Comparison of ENCODE assay signal across 2 cellular contexts in genomic region chr19:29706635-29707034, GRCh38.
TF ChIP-seq lines count a peak whose summit lies in the region.

No MANE protein-coding gene starts in this region.

TF ChIP-seq in liver, 16 proteins besides CTCF, POLR2A, EP300 and RAD21:
- TF ChIP-seq ZBTB33 (IDR thresholded peaks at IDR 0.05) (no peak), ATF3 (IDR thresholded peaks at IDR 0.05) (no peak), NR2F2 (IDR thresholded peaks at IDR 0.05) (no peak), YY1 (IDR thresholded peaks at IDR 0.05) (peak; percentile 13)

TF ChIP-seq in HepG2, 621 proteins besides CTCF, POLR2A, EP300 and RAD21:
- TF ChIP-seq GMEB2 (CRISPR knock-in tag; IDR thresholded peaks at IDR 0.05; ENCODE audit: low read depth) (no peak), ZNF20 (CRISPR knock-in tag; IDR thresholded peaks at IDR 0.05) (no peak), GABPB1 (CRISPR knock-in tag; IDR thresholded peaks at IDR 0.05) (no peak), ZSCAN21 (CRISPR knock-in tag; IDR thresholded peaks at IDR 0.05; ENCODE audit: borderline replicate concordance) (no peak), ZNF574 (CRISPR knock-in tag; IDR thresholded peaks at IDR 0.05) (no peak), JARID2 (CRISPR knock-in tag; IDR thresholded peaks at IDR 0.05; ENCODE audit: insufficient replicate concordance) (no peak), CBFB (CRISPR knock-in tag; IDR thresholded peaks at IDR 0.05) (no peak), ZBTB46 (CRISPR knock-in tag; IDR thresholded peaks at IDR 0.05; ENCODE audit: borderline replicate concordance) (no peak), ZFX (CRISPR knock-in tag; IDR thresholded peaks at IDR 0.05; ENCODE audit: low read depth) (no peak), DBP (CRISPR knock-in tag; IDR thresholded peaks at IDR 0.05; ENCODE audit: not compliant biosample characterization) (no peak), MNT (IDR thresholded peaks at IDR 0.05) (no peak), MYNN (CRISPR knock-in tag; IDR thresholded peaks at IDR 0.05; ENCODE audit: low read depth) (no peak), ZNF781 (CRISPR knock-in tag; IDR thresholded peaks at IDR 0.05; ENCODE audit: borderline replicate concordance, not compliant biosample characterization) (no peak), ZNF563 (CRISPR knock-in tag; IDR thresholded peaks at IDR 0.05) (no peak), PTBP1 (IDR thresholded peaks at IDR 0.05; ENCODE audit: low read depth, low read length, poor library complexity, severe bottlenecking) (no peak), YEATS4 (CRISPR knock-in tag; IDR thresholded peaks at IDR 0.05; ENCODE audit: borderline replicate concordance) (no peak), ESRRA (CRISPR knock-in tag; IDR thresholded peaks at IDR 0.05; ENCODE audit: low read depth) (no peak), KLF6 (CRISPR knock-in tag; IDR thresholded peaks at IDR 0.05) (no peak), ZNF749 (CRISPR knock-in tag; IDR thresholded peaks at IDR 0.05; ENCODE audit: borderline replicate concordance) (no peak)
TF ChIP-seq in HepG2: peak in this region for 0.
